8 cellular contexts compared by ENCODE assay signal in genomic region chr17:32142038-32142856, GRCh38. TPM values are rescaled to one million over a fixed set of nuclear protein-coding genes. Genes with fewer than 3 reads are reported as not detected.
A peak's percentile ranks its signal among the peaks of the same experiment; 100 is the strongest.
DNase-seq lines count a peak whose midpoint lies in the region; ATAC-seq and TF ChIP-seq lines count a peak whose summit lies in the region.

TSS of gene RHOT1 (plus strand) at chr17:32142502. CDS start at chr17:32142693, 191 bp downstream.

- H2AFZ ChIP-seq in neuronal stem cell (ENCODE audit: low read length): peak within 1 kb of the TSS; percentile 100

- H2BK12ac ChIP-seq in neuronal stem cell (ENCODE audit: low read length): peak within 1 kb of the TSS; percentile 22

- no peak within 1 kb of the TSS for H2BK120ac ChIP-seq in neuronal stem cell (ENCODE audit: low read depth, low read length)

- no peak within 1 kb of the TSS for H2AK5ac ChIP-seq in neuronal stem cell (ENCODE audit: low read depth, low read length)

- H3K4me2 ChIP-seq in neuronal stem cell (ENCODE audit: insufficient read depth, low read length, poor library complexity, severe bottlenecking): peak within 1 kb of the TSS; percentile 69

- H3K14ac ChIP-seq in neuronal stem cell (ENCODE audit: low read length): peak within 1 kb of the TSS; percentile 94

- no peaks in the 10 kb centered on the region for H3K9me3 ChIP-seq in KOPT-K1 (ENCODE audit: insufficient read depth, low read length, poor library complexity, severe bottlenecking)
- no peaks in the 10 kb centered on the region for H3K9me3 ChIP-seq in RWPE2 (ENCODE audit: severe bottlenecking)
- H3K9me3 ChIP-seq in neuronal stem cell (replicated peaks in 1 of 2; ENCODE audit: control insufficient read depth in 2 of 2, insufficient read depth in 1 of 2, low read depth in 1 of 2, low read length in 2 of 2): no peaks in the 10 kb centered on the region

- H3K27me3 ChIP-seq in RWPE2 (ENCODE audit: insufficient read depth, poor library complexity, severe bottlenecking) (no peaks in the 10 kb centered on the region), foreskin keratinocyte (no peaks in the 10 kb centered on the region), neuronal stem cell (ENCODE audit: control insufficient read depth in 3 of 3, insufficient read depth in 3 of 3, low read depth in 1 of 3, low read length in 3 of 3) (no peaks in the 10 kb centered on the region)

- H3K23ac ChIP-seq in neuronal stem cell (ENCODE audit: low read depth, low read length, poor library complexity): peak within 1 kb of the TSS; percentile 89

- H3K4me3 ChIP-seq in RWPE2 (ENCODE audit: severe bottlenecking) (peak within 1 kb of the TSS; percentile 79), neuronal stem cell (ENCODE audit: low read length in 2 of 2) (peak within 1 kb of the TSS; percentile 82 to 99)

- peak within 1 kb of the TSS; percentile 94 for H3K18ac ChIP-seq in neuronal stem cell (ENCODE audit: low read length)

- no peak within 1 kb of the TSS for H4K91ac ChIP-seq in neuronal stem cell (ENCODE audit: low read depth, low read length, poor library complexity)

- DNase-seq in DMS79 treated with DMSO at 0.1 percent for 48 hours (lab: John Stamatoyannopoulos, UW) (peak; percentile 88), RWPE2 (ENCODE audit: low spot score) (peak; percentile 76), activated gamma-delta T cell (lab: John Stamatoyannopoulos, UW) (peak; percentile 67), foreskin keratinocyte (peak; percentile 61 to 81), neuronal stem cell (ENCODE audit: low spot score) (peak; percentile 79)

- ATAC-seq in GM21717 (IDR thresholded peaks at IDR 0.05; ENCODE audit: unreplicated experiment): peak; percentile 62
- ATAC-seq in RWPE2 (ENCODE audit: low read depth): peak; percentile 76
- ATAC-seq in foreskin keratinocyte: peak; percentile 74

- WGBS in neuronal stem cell (ENCODE audit: extremely low coverage in 2 of 2, insufficient read length in 2 of 2, insufficient replicate concordance in 1 of 2), 2 donors: no CpG with 5 or more reads among the region's 84 CpGs

- peak within 1 kb of the TSS; percentile 96 for H3K9ac ChIP-seq in neuronal stem cell (ENCODE audit: low read depth, low read length, poor library complexity)

- H3K36me3 ChIP-seq in KOPT-K1 (ENCODE audit: insufficient read depth, low read length) (0 out of 2 replicates have a peak, but pooled peaks cover 6% of the 10 kb centered on the region), RWPE2 (ENCODE audit: low read depth) (peaks cover 5% of the 10 kb centered on the region; the same call in 1 of the 2 replicates), neuronal stem cell (replicated peaks in 1 of 2; ENCODE audit: control insufficient read depth in 2 of 2, insufficient read depth in 2 of 2, low read length in 2 of 2) (peaks cover 0 to 11% of the 10 kb centered on the region in 2 donors)

- H3K79me1 ChIP-seq in neuronal stem cell (ENCODE audit: low read depth, low read length): peaks cover 4% of the 10 kb centered on the region

- peak; percentile 80 for TF ChIP-seq CTCF in RWPE2 (IDR thresholded peaks at IDR 0.05; ENCODE audit: poor library complexity, severe bottlenecking)
- peak; percentile 67 for TF ChIP-seq CTCF in foreskin keratinocyte (conservative IDR thresholded peaks at IDR 0.05)
- no peak for TF ChIP-seq CTCF in subcutaneous adipose tissue (IDR thresholded peaks at IDR 0.05; ENCODE audit: low read depth)

- H2BK15ac ChIP-seq in neuronal stem cell (ENCODE audit: low read length): peak within 1 kb of the TSS; percentile 26

- H3K4me1 ChIP-seq in RWPE2 (ENCODE audit: insufficient read depth, poor library complexity, severe bottlenecking): peaks cover 9% of the 10 kb centered on the region
- H3K4me1 ChIP-seq in foreskin keratinocyte: no peaks in the 10 kb centered on the region
- H3K4me1 ChIP-seq in neuronal stem cell (ENCODE audit: control insufficient read depth in 2 of 2, insufficient read depth in 1 of 2, low read depth in 1 of 2, low read length in 2 of 2): peaks cover 0 to 4% of the 10 kb centered on the region in 2 donors

- H2BK5ac ChIP-seq in neuronal stem cell (ENCODE audit: low read length): peak within 1 kb of the TSS; percentile 93

- no peak within 1 kb of the TSS for H4K8ac ChIP-seq in neuronal stem cell (ENCODE audit: low read depth, low read length)

- H3K4ac ChIP-seq in neuronal stem cell (ENCODE audit: low read length): peak within 1 kb of the TSS; percentile 53

- peak within 1 kb of the TSS; percentile 65 for H3K27ac ChIP-seq in KOPT-K1 (ENCODE audit: low read depth, low read length, poor library complexity, severe bottlenecking)
- H3K27ac ChIP-seq in RWPE2 (ENCODE audit: poor library complexity, severe bottlenecking): peak within 1 kb of the TSS; percentile 78
- H3K27ac ChIP-seq in foreskin keratinocyte: peak within 1 kb of the TSS; percentile 28
- H3K27ac ChIP-seq in neuronal stem cell (replicated peaks; ENCODE audit: low read length): peak within 1 kb of the TSS; percentile 66

RNA-seq across cellular contexts. Expression of gene RHOT1, which starts in this region (rescaled TPM):
- total RNA-seq in foreskin keratinocyte (25.6 and 28.5 TPM in 2 replicates), subcutaneous adipose tissue (100 to 1,000 TPM in 1 of 4 donors, 10 to 100 TPM in 3; 56.6 to 112 (median 67.5) TPM)
- polyA plus RNA-seq in foreskin keratinocyte: 18.5 and 20.1 TPM in 2 replicates
- polyA plus RNA-seq in neuronal stem cell (2013, experiment 1 of 2): 31.5 TPM
- 32.5 TPM for polyA plus RNA-seq in neuronal stem cell (2013, experiment 2 of 2)

Comparison
In these comparisons a context has a peak if more than half of its experiments do, and no peak if none do; other contexts are left out.
1. Peak in every context shown above with its lines: DNase-seq, ATAC-seq, H3K4me3 ChIP-seq and H3K27ac ChIP-seq.
2. H3K27ac ChIP-seq: peak in every context shown above with its lines; median percentile 78 in RWPE2; 66 in neuronal stem cell; 65 in KOPT-K1; 28 in foreskin keratinocyte.